ENCODE assay signal across 26 cellular contexts in genomic region chr6:10547809-10548208, GRCh38.
"Had no signal": no experiment of that assay in that cellular context is flagged by ENCODE, and none has a peak within 500 bp of the region (broad histone marks: within the 10 kb centered on the region; RNA-seq: fewer than 3 reads in every experiment).

No MANE protein-coding gene starts in this region.

- ATAC-seq: esophagus mucosa; foreskin keratinocyte; left colon; natural killer cell; pancreas; sciatic nerve; stimulated activated naive CD8-positive, alpha-beta T cell treated with anti-CD3 and anti-CD28 coated beads, Interleukin-15, amount 100 ng/mL, for 72 hours had no signal

- DNase-seq: effector CD8-positive, alpha-beta T cell; endodermal cell; foreskin keratinocyte; glutamatergic neuron; heart right ventricle; hippocampal formation; left colon; mesendoderm; natural killer cell; pancreas; retina; stimulated activated CD4-positive, alpha-beta T cell treated with anti-CD3 and anti-CD28 coated beads, Interleukin-12 subunit alpha, Interleukin-12 subunit beta, amount 100 ng/mL, for 4 hours; stimulated activated CD4-positive, alpha-beta T cell treated with anti-CD3 and anti-CD28 coated beads, Interleukin-1b, Interleukin-23, amount 100 ng/mL, for 48 hours; stimulated activated CD4-positive, alpha-beta T cell treated with anti-CD3 and anti-CD28 coated beads, Interleukin-4, amount 100 ng/mL, for 1 hour; stimulated activated CD8-positive, alpha-beta memory T cell treated with anti-CD3 and anti-CD28 coated beads, Interleukin-4, amount 100 ng/mL, for 48 hours; stimulated activated naive CD4-positive, alpha-beta T cell; stimulated activated naive CD8-positive, alpha-beta T cell treated with anti-CD3 and anti-CD28 coated beads, Interleukin-15, amount 100 ng/mL, for 72 hours; thyroid gland; trophoblast cell had no signal

- H3K27me3 Mint-ChIP-seq: stimulated activated naive CD8-positive, alpha-beta T cell treated with anti-CD3 and anti-CD28 coated beads, Interleukin-15, amount 100 ng/mL, for 72 hours had no signal

- H3K36me3 Mint-ChIP-seq: natural killer cell had no signal

- H3K36me3 ChIP-seq: heart right ventricle, neutrophil, pancreas, suprapubic skin, thyroid gland, vagina had no signal

- H3K27ac Mint-ChIP-seq: endodermal cell; natural killer cell; stimulated activated naive CD8-positive, alpha-beta T cell treated with anti-CD3 and anti-CD28 coated beads, Interleukin-15, amount 100 ng/mL, for 72 hours had no signal

- H3K9me3 ChIP-seq: heart right ventricle, neutrophil, pancreas, suprapubic skin, thyroid gland, vagina had no signal

- H3K4me1 Mint-ChIP-seq: natural killer cell had no signal

- H3K27me3 ChIP-seq: foreskin keratinocyte, heart right ventricle, neutrophil, pancreas, suprapubic skin, thyroid gland, vagina had no signal

- H3K27ac ChIP-seq: epithelial cell of prostate, foreskin keratinocyte, neutrophil, pancreas, suprapubic skin, thyroid gland, vagina had no signal

- H3K4me3 ChIP-seq: heart right ventricle, pancreas, smooth muscle cell, suprapubic skin, thyroid gland, vagina had no signal

- H3K4me2 ChIP-seq: smooth muscle cell had no signal

- H3K4me3 Mint-ChIP-seq: endodermal cell; natural killer cell; stimulated activated naive CD8-positive, alpha-beta T cell treated with anti-CD3 and anti-CD28 coated beads, Interleukin-15, amount 100 ng/mL, for 72 hours had no signal

- H3K4me1 ChIP-seq: foreskin keratinocyte, pancreas, thyroid gland, vagina had no signal

- H3K9me3 Mint-ChIP-seq: endodermal cell, natural killer cell had no signal
